In genomic region chr7:77266162-77266807, GRCh38 we compare ENCODE assay signal across 9 cellular contexts.
DNase-seq lines count a peak whose midpoint lies in the region; ATAC-seq and TF ChIP-seq lines count a peak whose summit lies in the region.
"Had no signal": no experiment of that assay in that cellular context is flagged by ENCODE, and none has a peak within 500 bp of the region (broad histone marks: within the 10 kb centered on the region; RNA-seq: fewer than 3 reads in every experiment).

No MANE protein-coding gene starts in this region.

- peak; percentile 91 for ATAC-seq in GM18870 (IDR thresholded peaks at IDR 0.05; ENCODE audit: unreplicated experiment)
- peak; percentile 85 for ATAC-seq in GM21447 (IDR thresholded peaks at IDR 0.05; ENCODE audit: unreplicated experiment)
- peak; percentile 77 for ATAC-seq in HG03196 (IDR thresholded peaks at IDR 0.05; ENCODE audit: unreplicated experiment)
- ATAC-seq in central memory CD8-positive, alpha-beta T cell (replicated peaks; ENCODE audit: extremely low read depth, poor library complexity, severe bottlenecking) = no peak

- H3K27me3 Mint-ChIP-seq in central memory CD8-positive, alpha-beta T cell = no peaks in the 10 kb centered on the region

- H3K4me1 ChIP-seq in MM.1S (ENCODE audit: low read length) = peaks cover 48% of the 10 kb centered on the region

- H2AFZ ChIP-seq in MM.1S (ENCODE audit: low read length) = no peak overlapping the region

- no peak for DNase-seq in central memory CD8-positive, alpha-beta T cell (ENCODE audit: low spot score in 2 of 2)
- DNase-seq in MM.1S = no peak
- DNase-seq in NCI-H774 (lab: John Stamatoyannopoulos, UW) = no peak
- no peak for DNase-seq in cerebellar cortex (ENCODE audit: low spot score)
- no peak for DNase-seq in AG08396 (ENCODE audit: low spot score)
- DNase-seq: NCI-H446 had no signal

- no peaks in the 10 kb centered on the region for H4K20me1 ChIP-seq in MM.1S (ENCODE audit: insufficient read depth, low read length)

- H3K27me3 ChIP-seq in MM.1S (replicated peaks; ENCODE audit: insufficient read depth, low read length) = no peaks in the 10 kb centered on the region

- no peak overlapping the region for H3K9ac ChIP-seq in MM.1S (ENCODE audit: low read length)

- no peak overlapping the region for H3K4me2 ChIP-seq in MM.1S (ENCODE audit: low read depth, low read length)

- no peak for TF ChIP-seq CTCF in MM.1S (IDR thresholded peaks at IDR 0.05; ENCODE audit: low read length)

- H3K36me3 Mint-ChIP-seq in central memory CD8-positive, alpha-beta T cell (ENCODE audit: insufficient read depth) = peaks cover 1% of the 10 kb centered on the region

- H3K27ac Mint-ChIP-seq in central memory CD8-positive, alpha-beta T cell (ENCODE audit: low read depth) = peak overlapping the region; percentile 42

- peaks cover 20% of the 10 kb centered on the region for H3F3A ChIP-seq in MM.1S (ENCODE audit: insufficient read depth, low read length)

- H3K4me1 Mint-ChIP-seq in central memory CD8-positive, alpha-beta T cell = peaks cover 9% of the 10 kb centered on the region

- H3K79me2 ChIP-seq in MM.1S (ENCODE audit: low read length) = no peaks in the 10 kb centered on the region

- H3K36me3 ChIP-seq in MM.1S (replicated peaks; ENCODE audit: insufficient read depth, low read length) = no peaks in the 10 kb centered on the region

- H3K9me3 Mint-ChIP-seq in central memory CD8-positive, alpha-beta T cell = no peaks in the 10 kb centered on the region

- no peaks in the 10 kb centered on the region for H3K9me2 ChIP-seq in MM.1S (replicated peaks; ENCODE audit: insufficient read depth, low read length)

- H3K9me3 ChIP-seq in MM.1S (replicated peaks; ENCODE audit: insufficient read depth, low read length) = no peaks in the 10 kb centered on the region

- H3K27ac ChIP-seq in MM.1S (ENCODE audit: low read length) = no peak overlapping the region

- no peak overlapping the region for H3K4me3 Mint-ChIP-seq in central memory CD8-positive, alpha-beta T cell

- H3K4me3 ChIP-seq in MM.1S (ENCODE audit: low read length) = no peak overlapping the region
